ENCODE assay signal across 8 cellular contexts in genomic region chr11:94171693-94172440, GRCh38.
DNase-seq lines count a peak whose midpoint lies in the region; ATAC-seq lines count a peak whose summit lies in the region.

No MANE protein-coding gene starts in this region.

- no peaks in the 10 kb centered on the region for H3K36me3 Mint-ChIP-seq in activated naive CD4-positive, alpha-beta T cell treated with anti-CD3 and anti-CD28 coated beads, Interleukin-2, amount 10 ng/mL, durations not matched to agents 7 days and 5 days

- ATAC-seq in GM21786 (IDR thresholded peaks at IDR 0.05; ENCODE audit: unreplicated experiment) (peak; percentile 66), HG03571 (IDR thresholded peaks at IDR 0.05; ENCODE audit: unreplicated experiment) (no peak)

- H3K4me3 Mint-ChIP-seq in activated naive CD4-positive, alpha-beta T cell treated with anti-CD3 and anti-CD28 coated beads, Interleukin-2, amount 10 ng/mL, durations not matched to agents 7 days and 5 days = no peak overlapping the region

- CTCF ChIA-PET in activated naive CD4-positive, alpha-beta T cell treated with anti-CD3 and anti-CD28 coated beads, Interleukin-2, amount 10 ng/mL, durations not matched to agents 7 days and 5 days (lab: Charles Lee) = interaction anchor here (0.7 to 2.5 kb wide), 8 partner anchors 10 to 333 kb away, joined by 3 to 11 read pairs (median 4); no protein-coding TSS in a partner anchor

- no peaks in the 10 kb centered on the region for H3K9me3 Mint-ChIP-seq in activated naive CD4-positive, alpha-beta T cell treated with anti-CD3 and anti-CD28 coated beads, Interleukin-2, amount 10 ng/mL, durations not matched to agents 7 days and 5 days

- no peaks in the 10 kb centered on the region for H3K4me1 Mint-ChIP-seq in activated naive CD4-positive, alpha-beta T cell treated with anti-CD3 and anti-CD28 coated beads, Interleukin-2, amount 10 ng/mL, durations not matched to agents 7 days and 5 days

- no peaks in the 10 kb centered on the region for H3K27me3 Mint-ChIP-seq in activated naive CD4-positive, alpha-beta T cell treated with anti-CD3 and anti-CD28 coated beads, Interleukin-2, amount 10 ng/mL, durations not matched to agents 7 days and 5 days

- no peak overlapping the region for H3K27ac Mint-ChIP-seq in activated naive CD4-positive, alpha-beta T cell treated with anti-CD3 and anti-CD28 coated beads, Interleukin-2, amount 10 ng/mL, durations not matched to agents 7 days and 5 days

- DNase-seq in DMS153 treated with DMSO at 0.1 percent for 48 hours (lab: John Stamatoyannopoulos, UW; ENCODE audit: unreplicated experiment) = peak; percentile 15
- DNase-seq in DMS153 (lab: John Stamatoyannopoulos, UW) = no peak
- peak; percentile 28 for DNase-seq in NCI-H526 treated with DMSO at 0.1 percent for 48 hours (lab: John Stamatoyannopoulos, UW)
- peak; percentile 57 for DNase-seq in activated naive CD4-positive, alpha-beta T cell treated with anti-CD3 and anti-CD28 coated beads, Interleukin-2, amount 10 ng/mL, durations not matched to agents 7 days and 5 days
- DNase-seq in iPS-NIHi11 (ENCODE audit: low spot score) = peak; percentile 76
- DNase-seq in stimulated activated naive CD4-positive, alpha-beta T cell treated with Interleukin-2 at 50 U/mL for 16 hours (lab: John Stamatoyannopoulos, UW) = peak; percentile 11
